ENCODE assay signal across 9 cellular contexts in the genomic region with DNA sequence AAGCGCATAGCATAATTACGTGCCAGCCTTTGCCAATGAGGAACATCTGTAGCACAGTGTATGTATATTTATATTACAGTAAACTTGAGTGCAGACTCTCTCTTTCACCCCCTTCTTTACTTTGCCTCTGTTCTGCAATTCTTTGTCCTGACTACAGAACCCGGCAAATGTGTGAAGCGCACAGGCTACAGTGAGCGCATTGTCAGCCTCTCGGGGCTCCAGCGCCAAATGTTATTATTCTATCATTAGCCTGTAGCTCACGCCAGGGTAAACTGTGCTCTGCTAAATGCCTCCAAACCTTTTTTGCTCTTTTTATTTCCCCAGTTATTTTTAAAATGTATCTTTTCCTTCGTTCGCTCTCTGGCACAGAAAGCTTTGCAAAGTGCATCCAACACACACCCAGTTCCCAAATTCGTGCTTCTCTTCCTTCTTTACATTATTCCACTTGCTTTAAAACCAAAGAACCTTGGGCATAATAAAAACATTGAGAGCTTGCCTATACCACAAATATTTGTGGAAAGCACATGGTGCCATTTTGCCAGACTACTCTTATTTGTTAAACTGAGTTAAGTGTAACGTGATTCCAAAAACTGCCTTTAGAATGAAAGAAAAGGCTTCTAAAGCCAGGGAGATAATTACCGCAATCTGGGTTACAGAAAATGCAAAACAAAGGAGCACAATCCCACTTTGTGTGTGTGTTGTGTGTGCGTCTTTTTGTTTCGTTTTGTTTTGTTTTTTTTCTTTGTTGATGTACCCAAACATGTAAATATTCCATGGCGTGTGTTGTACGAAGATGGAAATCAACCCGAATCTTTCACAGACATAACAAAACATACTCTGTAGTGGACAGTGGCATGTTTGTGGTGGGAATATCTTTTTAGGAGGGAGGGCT.
DNase-seq lines count a peak whose midpoint lies in the region; ATAC-seq and TF ChIP-seq lines count a peak whose summit lies in the region.
"Had no signal": no experiment of that assay in that cellular context is flagged by ENCODE, and none has a peak within 500 bp of the region (broad histone marks: within the 10 kb centered on the region; RNA-seq: fewer than 3 reads in every experiment).

No MANE protein-coding gene starts in this region.

- in situ Hi-C loops in mammary epithelial cell (cut with MboI; ENCODE audit: low sequenced_read_pairs in 2 of 2) = loop anchor here (25.0 kb wide), 2 partner anchors 244 to 644 kb away; no protein-coding TSS in a partner anchor

- H2AFZ ChIP-seq in mammary epithelial cell (ENCODE audit: low read depth, low read length) = peak overlapping the region; percentile 75
- no peak overlapping the region for H2AFZ ChIP-seq in OCI-LY7 (ENCODE audit: low read length)

- 58% methylated on average over 18 of the region's 18 CpGs for WGBS in mammary epithelial cell (ENCODE audit: low coverage, missing lambda C conversion rate)

- H3K4me1 ChIP-seq in mammary epithelial cell (ENCODE audit: insufficient read depth, low read length) = peaks cover 5% of the 10 kb centered on the region
- peaks cover 14% of the 10 kb centered on the region for H3K4me1 ChIP-seq in lower lobe of right lung
- peaks cover 0 to 39% (median 11%) of the 10 kb centered on the region in 4 donors for H3K4me1 ChIP-seq in tibial artery
- H3K4me1 ChIP-seq in OCI-LY7 (ENCODE audit: insufficient read depth, low read length, poor library complexity, severe bottlenecking) = no peaks in the 10 kb centered on the region

- H4K20me1 ChIP-seq in mammary epithelial cell (ENCODE audit: insufficient read depth, low read length) (no peaks in the 10 kb centered on the region), OCI-LY7 (ENCODE audit: insufficient read depth, low read length) (no peaks in the 10 kb centered on the region)

- H3K4me2 ChIP-seq in mammary epithelial cell (ENCODE audit: insufficient read depth, low read depth, low read length) (peak overlapping the region; percentile 76), OCI-LY7 (ENCODE audit: low read length) (no peak overlapping the region)

- DNase-seq in DMS 273 (lab: John Stamatoyannopoulos, UW; ENCODE audit: unreplicated experiment) (peak; percentile 60), DMS 273 treated with DMSO at 0.1 percent for 48 hours (lab: John Stamatoyannopoulos, UW) (no peak), mammary epithelial cell (peak; percentile 6), lower lobe of right lung (no peak), tibial artery (no peak), NCI-H2029 (lab: John Stamatoyannopoulos, UW) (no peak), OCI-LY7 (ENCODE audit: low spot score) (no peak)

- CTCF ChIA-PET in mammary epithelial cell (lab: Charles Lee; ENCODE audit: low non-redundant PET) (no interaction called here), OCI-LY7 (lab: Charles Lee; ENCODE audit: unreplicated experiment) (no interaction called here)

- H3K4me3 ChIP-seq in mammary epithelial cell (replicated peaks in 1 of 3; ENCODE audit: insufficient read depth in 1 of 3, low read depth in 2 of 3, low read length in 3 of 3) = peak overlapping the region in 2 of 3 experiments; percentile 15 to 29
- no peak overlapping the region for H3K4me3 ChIP-seq in lower lobe of right lung
- H3K4me3 ChIP-seq in tibial artery = peak overlapping the region; percentile 39 to 45
- H3K4me3 ChIP-seq in OCI-LY7 (ENCODE audit: low read depth, low read length, poor library complexity, severe bottlenecking) = no peak overlapping the region

- intact Hi-C loops in mammary epithelial cell (cut with micrococcal nuclease) (loop anchor here (10.0 kb wide), 1 partner anchor 631 kb away; no protein-coding TSS in a partner anchor), lower lobe of right lung (cut with DNase I) (no loop called here), tibial artery (cut with DNase I; ENCODE audit: low total_unique reads) (loop anchor here (10.0 kb wide), 2 partner anchors 651 to 881 kb away; no protein-coding TSS in a partner anchor), OCI-LY7 (cut with micrococcal nuclease; ENCODE audit: unreplicated experiment) (no loop called here)

- TF ChIP-seq CTCF in mammary epithelial cell (conservative IDR thresholded peaks at IDR 0.05 in 1 of 2, IDR thresholded peaks at IDR 0.05 in 1 of 2; ENCODE audit: extremely low read depth in 1 of 2, insufficient read depth in 1 of 2, low read depth in 1 of 2, low read length in 2 of 2) = no peak
- no peak for TF ChIP-seq CTCF in lower lobe of right lung (IDR thresholded peaks at IDR 0.05)
- TF ChIP-seq CTCF in tibial artery (IDR thresholded peaks at IDR 0.05) = no peak
- TF ChIP-seq CTCF in OCI-LY7 (conservative IDR thresholded peaks at IDR 0.05; ENCODE audit: low read length) = no peak

- H3K9ac ChIP-seq in mammary epithelial cell (ENCODE audit: insufficient read depth, low read length) = no peak overlapping the region

- POLR2A ChIA-PET in OCI-LY7 (lab: Charles Lee) = interaction anchor here (0.6 to 0.7 kb wide), 2 partner anchors 16 to 1685 kb away, joined by 3 to 5 read pairs; no protein-coding TSS in a partner anchor

- ATAC-seq in lower lobe of right lung (no peak), HG03432 (IDR thresholded peaks at IDR 0.05; ENCODE audit: unreplicated experiment) (no peak)

- H3K27ac ChIP-seq in mammary epithelial cell (ENCODE audit: insufficient read depth, low read depth, low read length) (no peak overlapping the region), lower lobe of right lung (peak overlapping the region; percentile 12), tibial artery (peak overlapping the region; percentile 47 to 58), OCI-LY7 (ENCODE audit: low read depth, low read length, poor library complexity, severe bottlenecking) (no peak overlapping the region)
- H3K27ac ChIP-seq: 22Rv1 had no signal

- dilution Hi-C loops in mammary epithelial cell (cut with HindIII; ENCODE audit: low sequenced_read_pairs) = loop anchor here (25.0 kb wide), 1 partner anchor 994 kb away; no protein-coding TSS in a partner anchor

- BruUV-seq in mammary epithelial cell (replicated peaks; lab: Mats Ljungman, UMichigan) = no TSS peak
- no TSS peak for BruUV-seq in OCI-LY7 (replicated peaks; lab: Mats Ljungman, UMichigan)

- H3K36me3 ChIP-seq in mammary epithelial cell (ENCODE audit: insufficient read depth, low read length) (no peaks in the 10 kb centered on the region), lower lobe of right lung (no peaks in the 10 kb centered on the region), tibial artery (no peaks in the 10 kb centered on the region), OCI-LY7 (ENCODE audit: insufficient read depth, low read length) (no peaks in the 10 kb centered on the region)

- no peaks in the 10 kb centered on the region for H3K9me2 ChIP-seq in OCI-LY7 (ENCODE audit: insufficient read depth, low read length)

- no peaks in the 10 kb centered on the region for H3K27me3 ChIP-seq in mammary epithelial cell (ENCODE audit: insufficient read depth, low read length)
- no peaks in the 10 kb centered on the region for H3K27me3 ChIP-seq in lower lobe of right lung (ENCODE audit: low read depth)
- H3K27me3 ChIP-seq in tibial artery = no peaks in the 10 kb centered on the region

- H3K79me2 ChIP-seq in mammary epithelial cell (ENCODE audit: insufficient read depth, low read length) (no peaks in the 10 kb centered on the region), OCI-LY7 (ENCODE audit: insufficient read depth, low read depth, low read length) (no peaks in the 10 kb centered on the region)

- H3K9me3 ChIP-seq in mammary epithelial cell (replicated peaks; ENCODE audit: insufficient read depth, low read length) (no peaks in the 10 kb centered on the region), lower lobe of right lung (no peaks in the 10 kb centered on the region), tibial artery (no peaks in the 10 kb centered on the region), OCI-LY7 (ENCODE audit: low read length) (no peaks in the 10 kb centered on the region)

Comparison
In these comparisons a context has a peak if more than half of its experiments do, and no peak if none do; other contexts are left out.
1. DNase-seq: peak in DMS 273 (single experiment) and mammary epithelial cell (single experiment); none in DMS 273 treated with DMSO at 0.1 percent for 48 hours (single experiment), lower lobe of right lung (single experiment), tibial artery (0 of 2), NCI-H2029 (single experiment) and OCI-LY7 (single experiment).
2. H3K27ac ChIP-seq: peak in lower lobe of right lung (single experiment) and tibial artery (2 of 2); none in mammary epithelial cell (single experiment) and OCI-LY7 (single experiment).
3. H3K4me3 ChIP-seq: peak in mammary epithelial cell (2 of 3) and tibial artery (2 of 2); none in lower lobe of right lung (single experiment) and OCI-LY7 (single experiment).
4. intact Hi-C loops: an anchor here in mammary epithelial cell (10.0 kb wide) and tibial artery (10.0 kb wide); none called in lower lobe of right lung and OCI-LY7.